ENCODE assay signal across 32 cellular contexts in the genomic region with DNA sequence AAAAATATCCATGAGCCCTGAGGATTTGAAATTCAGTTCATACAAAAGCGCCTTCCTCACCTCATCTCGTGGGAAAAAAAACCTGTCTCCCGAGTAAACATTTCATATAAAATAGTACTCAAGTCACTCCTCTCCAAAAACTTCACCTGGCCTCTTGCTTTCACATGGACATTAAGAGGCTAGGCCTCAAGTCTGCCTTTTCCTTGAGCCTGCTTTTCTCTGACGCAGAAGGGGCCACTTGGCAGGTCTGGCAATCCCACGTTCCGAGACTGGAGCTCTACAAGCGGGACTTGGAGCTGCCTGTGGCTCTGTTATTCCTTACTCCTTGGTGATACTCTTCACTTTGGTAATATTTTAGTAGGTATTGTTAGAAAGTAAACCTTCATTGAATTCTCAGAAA. TPM values are rescaled to one million over a fixed set of nuclear protein-coding genes. Genes with fewer than 3 reads are reported as not detected.
"Had no signal": no experiment of that assay in that cellular context is flagged by ENCODE, and none has a peak within 500 bp of the region (broad histone marks: within the 10 kb centered on the region; RNA-seq: fewer than 3 reads in every experiment).

No MANE protein-coding gene starts in this region.

- H3K36me3 ChIP-seq: adrenal gland, ascending aorta, breast epithelium, cardiac muscle cell, colonic mucosa, esophagus muscularis mucosa, gastrocnemius medialis had no signal

- H3K4me1 ChIP-seq: ascending aorta, breast epithelium, colonic mucosa, foreskin keratinocyte, gastrocnemius medialis had no signal

- H3K4me3 Mint-ChIP-seq: activated CD8-positive, alpha-beta T cell treated with anti-CD3 and anti-CD28 coated beads for 36 hours; activated naive CD4-positive, alpha-beta T cell treated with anti-CD3 and anti-CD28 coated beads for 36 hours; activated naive CD4-positive, alpha-beta T cell treated with anti-CD3 and anti-CD28 coated beads, Interleukin-2, amount 50 U/mL, for 24 hours; activated naive CD8-positive, alpha-beta T cell treated with anti-CD3 and anti-CD28 coated beads for 36 hours; activated naive CD8-positive, alpha-beta T cell treated with anti-CD3 and anti-CD28 coated beads, Interleukin-2, amount 50 U/mL, for 24 hours; activated T-cell treated with anti-CD3 and anti-CD28 coated beads, Interleukin-2, amount 50 U/mL, for 4 hours; activated T-helper 17 cell treated with anti-CD3 and anti-CD28 coated beads, Interleukin-2, amount 50 U/mL, for 72 hours; brain; endodermal cell; T-helper 17 cell; T-helper 2 cell treated with Interferon-gamma antibody and Interleukin-4, amounts not matched to agents 5 μg/mL and 100 μg/mL, for 36 hours had no signal

- H3K27me3 Mint-ChIP-seq: activated CD8-positive, alpha-beta T cell treated with anti-CD3 and anti-CD28 coated beads for 36 hours; activated naive CD4-positive, alpha-beta T cell treated with anti-CD3 and anti-CD28 coated beads, Interleukin-2, amount 50 U/mL, for 24 hours; activated naive CD8-positive, alpha-beta T cell treated with anti-CD3 and anti-CD28 coated beads for 36 hours; activated naive CD8-positive, alpha-beta T cell treated with anti-CD3 and anti-CD28 coated beads, Interleukin-2, amount 50 U/mL, for 24 hours; activated T-helper 17 cell treated with anti-CD3 and anti-CD28 coated beads, Interleukin-2, amount 50 U/mL, for 72 hours; brain; T-helper 17 cell had no signal

- DNase-seq: activated CD4-positive, alpha-beta T cell treated with anti-CD3 and anti-CD28 coated beads for 4 hours; activated CD4-positive, alpha-beta T cell treated with anti-CD3 and anti-CD28 coated beads, Interleukin-2, amount 50 U/mL, for 1 hour; activated CD4-positive, alpha-beta T cell treated with anti-CD3 and anti-CD28 coated beads, Interleukin-2, amount 50 U/mL, for 48 hours; activated CD4-positive, CD25-positive, alpha-beta regulatory T cell; activated CD4-positive, CD25-positive, alpha-beta regulatory T cell treated with anti-CD3 and anti-CD28 coated beads, Interleukin-2, amount 50 U/mL, for 72 hours; activated CD8-positive, alpha-beta memory T cell treated with anti-CD3 and anti-CD28 coated beads for 24 hours; activated CD8-positive, alpha-beta T cell treated with anti-CD3 and anti-CD28 coated beads for 36 hours; activated effector memory CD4-positive, alpha-beta T cell treated with Interleukin-2 at 50 U/mL for 16 hours; activated naive CD4-positive, alpha-beta T cell treated with anti-CD3 and anti-CD28 coated beads for 36 hours; activated naive CD8-positive, alpha-beta T cell treated with anti-CD3 and anti-CD28 coated beads for 36 hours; activated naive CD8-positive, alpha-beta T cell treated with anti-CD3 and anti-CD28 coated beads, Interleukin-2, amount 50 U/mL, for 24 hours; activated T-cell treated with anti-CD3 and anti-CD28 coated beads, Interleukin-2, amount 50 U/mL, for 4 hours; adrenal gland; central memory CD4-positive, alpha-beta T cell; cerebellar nuclear complex; colonic mucosa; effector memory CD4-positive, alpha-beta T cell; endodermal cell; erythroblast; foreskin keratinocyte; gastrocnemius medialis; T-helper 1 cell; T-helper 17 cell had no signal

- H3K9me3 ChIP-seq: adrenal gland, ascending aorta, breast epithelium, colonic mucosa, esophagus muscularis mucosa, gastrocnemius medialis had no signal

- H3K4me1 Mint-ChIP-seq: activated T-helper 17 cell treated with anti-CD3 and anti-CD28 coated beads, Interleukin-2, amount 50 U/mL, for 72 hours; brain had no signal

- ATAC-seq: activated CD8-positive, alpha-beta T cell treated with anti-CD3 and anti-CD28 coated beads for 36 hours; activated naive CD8-positive, alpha-beta T cell treated with anti-CD3 and anti-CD28 coated beads, Interleukin-2, amount 50 U/mL, for 24 hours; activated T-cell treated with anti-CD3 and anti-CD28 coated beads, Interleukin-2, amount 50 U/mL, for 4 hours; activated T-helper 17 cell treated with anti-CD3 and anti-CD28 coated beads, Interleukin-2, amount 50 U/mL, for 72 hours; foreskin keratinocyte; gastrocnemius medialis; SK-N-SH treated with all-trans-retinoic acid at 6 μM for 48 hours; T-helper 17 cell had no signal

- H3K27ac ChIP-seq: adrenal gland, ascending aorta, breast epithelium, cardiac muscle cell, colonic mucosa, esophagus muscularis mucosa, foreskin keratinocyte, gastrocnemius medialis had no signal

- H3K27ac Mint-ChIP-seq: activated CD8-positive, alpha-beta T cell treated with anti-CD3 and anti-CD28 coated beads for 36 hours; activated naive CD4-positive, alpha-beta T cell treated with anti-CD3 and anti-CD28 coated beads for 36 hours; activated naive CD4-positive, alpha-beta T cell treated with anti-CD3 and anti-CD28 coated beads, Interleukin-2, amount 50 U/mL, for 24 hours; activated naive CD8-positive, alpha-beta T cell treated with anti-CD3 and anti-CD28 coated beads for 36 hours; activated naive CD8-positive, alpha-beta T cell treated with anti-CD3 and anti-CD28 coated beads, Interleukin-2, amount 50 U/mL, for 24 hours; activated T-helper 17 cell treated with anti-CD3 and anti-CD28 coated beads, Interleukin-2, amount 50 U/mL, for 72 hours; brain; endodermal cell; T-helper 17 cell; T-helper 2 cell treated with Interferon-gamma antibody and Interleukin-4, amounts not matched to agents 5 μg/mL and 100 μg/mL, for 36 hours had no signal

- H3K9me3 Mint-ChIP-seq: activated CD8-positive, alpha-beta T cell treated with anti-CD3 and anti-CD28 coated beads for 36 hours; activated naive CD4-positive, alpha-beta T cell treated with anti-CD3 and anti-CD28 coated beads for 36 hours; activated naive CD4-positive, alpha-beta T cell treated with anti-CD3 and anti-CD28 coated beads, Interleukin-2, amount 50 U/mL, for 24 hours; activated naive CD8-positive, alpha-beta T cell treated with anti-CD3 and anti-CD28 coated beads for 36 hours; activated naive CD8-positive, alpha-beta T cell treated with anti-CD3 and anti-CD28 coated beads, Interleukin-2, amount 50 U/mL, for 24 hours; activated T-cell treated with anti-CD3 and anti-CD28 coated beads, Interleukin-2, amount 50 U/mL, for 4 hours; activated T-helper 17 cell treated with anti-CD3 and anti-CD28 coated beads, Interleukin-2, amount 50 U/mL, for 72 hours; brain; T-helper 2 cell treated with Interferon-gamma antibody and Interleukin-4, amounts not matched to agents 5 μg/mL and 100 μg/mL, for 36 hours had no signal

- H3K4me3 ChIP-seq: adrenal gland, ascending aorta, breast epithelium, cardiac muscle cell, colonic mucosa, esophagus muscularis mucosa, gastrocnemius medialis had no signal

- H3K27me3 ChIP-seq: adrenal gland, ascending aorta, breast epithelium, cardiac muscle cell, colonic mucosa, esophagus muscularis mucosa, foreskin keratinocyte, gastrocnemius medialis had no signal

RNA-seq across cellular contexts. Expression of gene CKS2, which starts 26.9 kb away (rescaled TPM):
- total RNA-seq: ascending aorta had no signal
